ENCODE assay signal across 9 cellular contexts in the genomic region with DNA sequence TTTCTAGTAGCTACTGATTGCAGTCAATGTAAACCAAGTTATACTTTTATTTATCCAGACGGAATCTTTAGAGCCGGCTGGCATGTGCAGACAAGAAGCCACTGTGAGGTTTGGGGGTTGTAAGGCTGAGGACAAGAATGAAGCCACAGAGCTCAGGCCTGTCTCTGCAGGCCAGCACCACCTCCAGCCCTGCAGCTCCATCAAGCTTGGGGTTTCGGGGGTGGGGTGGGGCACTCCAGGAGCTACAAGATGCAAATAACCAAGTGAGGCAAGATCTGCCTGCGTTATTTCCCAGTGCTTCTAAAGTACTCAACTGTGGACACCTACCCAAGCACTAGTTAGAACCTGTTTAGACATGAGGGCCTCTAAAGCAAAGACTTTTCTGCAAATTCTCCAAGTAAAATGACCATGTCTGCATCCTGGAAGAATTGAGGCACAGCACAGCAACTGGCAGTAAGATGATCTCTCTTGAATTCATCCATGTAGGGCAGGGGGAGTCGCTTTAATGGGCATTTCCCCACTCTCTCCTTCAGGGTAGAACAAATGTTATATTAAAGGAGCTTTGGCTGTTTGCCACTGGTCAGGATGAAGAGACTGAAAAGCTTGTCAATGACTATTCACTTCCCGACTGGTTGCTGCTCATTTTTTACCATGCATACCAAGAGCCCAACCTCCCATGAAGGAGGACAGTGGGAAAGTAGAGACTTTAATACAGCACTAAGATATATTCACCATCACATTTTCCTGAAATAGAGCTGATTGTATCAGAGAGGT.
A peak's percentile ranks its signal among the peaks of the same experiment; 100 is the strongest.
DNase-seq lines count a peak whose midpoint lies in the region; ATAC-seq and TF ChIP-seq lines count a peak whose summit lies in the region.
"Had no signal": no experiment of that assay in that cellular context is flagged by ENCODE, and none has a peak within 500 bp of the region (broad histone marks: within the 10 kb centered on the region; RNA-seq: fewer than 3 reads in every experiment).

No MANE protein-coding gene starts in this region.

- H3K27ac ChIP-seq in CD8-positive, alpha-beta memory T cell (ENCODE audit: low read depth, low read length), result no peak overlapping the region

- no peaks in the 10 kb centered on the region for H3K27me3 ChIP-seq in CD8-positive, alpha-beta memory T cell (ENCODE audit: insufficient read depth, low read length, poor library complexity, severe bottlenecking)

- H3K36me3 ChIP-seq in CD8-positive, alpha-beta memory T cell (ENCODE audit: insufficient read depth, low read length), result no peaks in the 10 kb centered on the region

- H3K9me3 ChIP-seq in CD8-positive, alpha-beta memory T cell (ENCODE audit: low read length), result no peaks in the 10 kb centered on the region

- H3K9me3 Mint-ChIP-seq in brain, result peaks cover 0 to 4% (median 4%) of the 10 kb centered on the region in 5 experiments
- peaks cover 12% of the 10 kb centered on the region for H3K9me3 Mint-ChIP-seq in nephron progenitor cell
- H3K9me3 Mint-ChIP-seq in CD8-positive, alpha-beta memory T cell, result peaks cover 1 to 19% (median 3%) of the 10 kb centered on the region in 5 donors

- H3K4me1 ChIP-seq in CD8-positive, alpha-beta memory T cell (ENCODE audit: insufficient read depth, low read length), result no peaks in the 10 kb centered on the region

- H3K27ac Mint-ChIP-seq in brain (peak overlapping the region in 3 of 5 experiments; percentile 10 to 54 (median 52)), nephron progenitor cell (peak overlapping the region; percentile 63)
- H3K27ac Mint-ChIP-seq in CD8-positive, alpha-beta memory T cell, result no peak overlapping the region
- H3K27ac Mint-ChIP-seq: activated T-helper 17 cell treated with anti-CD3 and anti-CD28 coated beads, Interleukin-2, amount 50 U/mL, for 72 hours had no signal

- peak overlapping the region in 1 of 5 experiments; percentile 1 for H3K4me3 Mint-ChIP-seq in brain
- no peak overlapping the region for H3K4me3 Mint-ChIP-seq in nephron progenitor cell
- H3K4me3 Mint-ChIP-seq in CD8-positive, alpha-beta memory T cell, result no peak overlapping the region
- H3K4me3 Mint-ChIP-seq: activated T-helper 17 cell treated with anti-CD3 and anti-CD28 coated beads, Interleukin-2, amount 50 U/mL, for 72 hours had no signal

- CTCF ChIA-PET in CD8-positive, alpha-beta memory T cell (lab: Charles Lee), result no interaction called here

- no peak for DNase-seq in nephron progenitor cell
- DNase-seq in UCSD-AML1 (lab: John Stamatoyannopoulos, UW; ENCODE audit: unreplicated experiment), result no peak
- no peak for DNase-seq in CD8-positive, alpha-beta memory T cell

- H3K4me3 ChIP-seq in CD8-positive, alpha-beta memory T cell (ENCODE audit: low read length), result no peak overlapping the region

- ATAC-seq in GM18502 (IDR thresholded peaks at IDR 0.05; ENCODE audit: poor library complexity, unreplicated experiment) (peak; percentile 65), HG03432 (IDR thresholded peaks at IDR 0.05; ENCODE audit: unreplicated experiment) (peak; percentile 88), GM21381 (IDR thresholded peaks at IDR 0.05; ENCODE audit: unreplicated experiment) (no peak), HG02938 (IDR thresholded peaks at IDR 0.05; ENCODE audit: unreplicated experiment) (no peak)

- TF ChIP-seq CTCF in brain (conservative IDR thresholded peaks at IDR 0.05), result no peak
- TF ChIP-seq CTCF in nephron progenitor cell (IDR thresholded peaks at IDR 0.05), result no peak

- H3K36me3 Mint-ChIP-seq in brain, result peaks cover 27% of the 10 kb centered on the region
- peaks cover 43% of the 10 kb centered on the region for H3K36me3 Mint-ChIP-seq in nephron progenitor cell (ENCODE audit: low read depth)
- peaks cover 0 to 11% (median 0%) of the 10 kb centered on the region in 3 donors for H3K36me3 Mint-ChIP-seq in CD8-positive, alpha-beta memory T cell

- no peaks in the 10 kb centered on the region for H3K27me3 Mint-ChIP-seq in brain
- no peaks in the 10 kb centered on the region for H3K27me3 Mint-ChIP-seq in nephron progenitor cell (ENCODE audit: low read depth, poor library complexity)
- H3K27me3 Mint-ChIP-seq in CD8-positive, alpha-beta memory T cell, result peaks cover 9 to 12% of the 10 kb centered on the region in 2 donors

- POLR2A ChIA-PET in CD8-positive, alpha-beta memory T cell (lab: Charles Lee), result no interaction called here

- peaks cover 45% of the 10 kb centered on the region for H3K4me1 Mint-ChIP-seq in brain
- H3K4me1 Mint-ChIP-seq in nephron progenitor cell, result peaks cover 39% of the 10 kb centered on the region
- H3K4me1 Mint-ChIP-seq in CD8-positive, alpha-beta memory T cell, result no peaks in the 10 kb centered on the region
- H3K4me1 Mint-ChIP-seq: activated T-helper 17 cell treated with anti-CD3 and anti-CD28 coated beads, Interleukin-2, amount 50 U/mL, for 72 hours had no signal

Comparison
In these comparisons a context has a peak if more than half of its experiments do, and no peak if none do; other contexts are left out.
1. ATAC-seq: peak in GM18502 (single experiment) and HG03432 (single experiment); none in GM21381 (single experiment) and HG02938 (single experiment).
2. H3K27ac Mint-ChIP-seq: peak in brain (3 of 5) and nephron progenitor cell (single experiment); none in CD8-positive, alpha-beta memory T cell (0 of 8).